21 cellular contexts compared by ENCODE assay signal in genomic region chr1:228349701-228350171, GRCh38. TPM values are rescaled to one million over a fixed set of nuclear protein-coding genes. Genes with fewer than 3 reads are reported as not detected.
DNase-seq lines count a peak whose midpoint lies in the region; ATAC-seq, FAIRE-seq and TF ChIP-seq lines count a peak whose summit lies in the region.
"Had no signal": no experiment of that assay in that cellular context is flagged by ENCODE, and none has a peak within 500 bp of the region (broad histone marks: within the 10 kb centered on the region; RNA-seq: fewer than 3 reads in every experiment).

No MANE protein-coding gene starts in this region.

- no peaks in the 10 kb centered on the region for H4K20me1 ChIP-seq in HepG2 (ENCODE audit: insufficient read depth, low read length)
- no peaks in the 10 kb centered on the region for H4K20me1 ChIP-seq in osteoblast (ENCODE audit: insufficient read depth, low read length)

- no peak overlapping the region for H3K4me3 ChIP-seq in right lobe of liver
- no peak overlapping the region for H3K4me3 ChIP-seq in HepG2 (replicated peaks in 1 of 3; ENCODE audit: insufficient read depth in 1 of 3, low read depth in 2 of 3, low read length in 3 of 3)
- H3K4me3 ChIP-seq in osteoblast (ENCODE audit: insufficient read depth, low read length), result no peak overlapping the region
- H3K4me3 ChIP-seq: breast epithelium, stomach, upper lobe of left lung had no signal

- no peak for FAIRE-seq in HepG2 (lab: Jason Lieb, UNC)
- FAIRE-seq: endometrium, GM12892 had no signal

- H2AFZ ChIP-seq in HepG2 (ENCODE audit: low read length) (no peak overlapping the region), osteoblast (ENCODE audit: low read length) (no peak overlapping the region)

- no peaks in the 10 kb centered on the region for H3K4me1 ChIP-seq in right lobe of liver
- H3K4me1 ChIP-seq in HepG2 (ENCODE audit: insufficient read depth, low read length), result no peaks in the 10 kb centered on the region
- no peaks in the 10 kb centered on the region for H3K4me1 ChIP-seq in osteoblast (ENCODE audit: insufficient read depth, low read length)
- H3K4me1 ChIP-seq: breast epithelium, stomach, upper lobe of left lung had no signal

- DNase-seq in right lobe of liver (peak; percentile 13 to 49 (median 42)), HepG2 (ENCODE audit: low spot score) (no peak), left cardiac atrium (peak; percentile 15), osteoblast (ENCODE audit: insufficient read length, low spot score, missing footprints) (peak; percentile 65), NCI-H526 treated with DMSO at 0.1 percent for 48 hours (lab: John Stamatoyannopoulos, UW) (no peak), cerebellar cortex (ENCODE audit: low spot score) (no peak), germinal center (ENCODE audit: low spot score) (no peak)
- DNase-seq: activated CD4-positive, alpha-beta T cell treated with anti-CD3 and anti-CD28 coated beads for 48 hours; activated CD8-positive, alpha-beta memory T cell treated with anti-CD3 and anti-CD28 coated beads, Interleukin-2, amount 50 U/mL, for 48 hours; C1 segment of cervical spinal cord; KG1; NCI-H187; NCI-H748 treated with DMSO at 0.1 percent for 48 hours; stimulated activated CD4-positive, alpha-beta T cell treated with anti-CD3 and anti-CD28 coated beads, Interleukin-12 subunit alpha, Interleukin-12 subunit beta, amount 100 ng/mL, for 4 hours; stomach had no signal

- H3K27me3 ChIP-seq in right lobe of liver (no peaks in the 10 kb centered on the region), HepG2 (ENCODE audit: control insufficient read depth in 1 of 2, insufficient read depth in 2 of 2, low read length in 2 of 2) (peaks cover 5 to 49% of the 10 kb centered on the region in 2 experiments; a peak in 4 of 5 replicates), osteoblast (ENCODE audit: insufficient read depth, low read length) (no peaks in the 10 kb centered on the region)
- H3K27me3 ChIP-seq: breast epithelium, stomach, upper lobe of left lung had no signal

- CTCF ChIA-PET in HepG2 (lab: Yijun Ruan, JAX; ENCODE audit: low intra/inter-chr PET ratio, low total read pairs), result no interaction called here

- 77% methylated on average over 5 of the region's 15 CpGs for WGBS in right lobe of liver (ENCODE audit: insufficient coverage, low coverage, low lambda C conversion rate, missing lambda C conversion rate)
- no CpG with 5 or more reads among the region's 15 CpGs for WGBS in HepG2 (ENCODE audit: low lambda C conversion rate)

- no peak overlapping the region for H3K9ac ChIP-seq in HepG2 (ENCODE audit: insufficient read depth, low read depth, low read length)

- TF ChIP-seq POLR2A in right lobe of liver (IDR thresholded peaks at IDR 0.05), result no peak
- no peak for TF ChIP-seq POLR2A in HepG2 (IDR thresholded peaks at IDR 0.05; ENCODE audit: insufficient read depth in 1 of 2, low read depth in 2 of 2, low read length in 2 of 2)

- TF ChIP-seq CTCF in right lobe of liver (IDR thresholded peaks at IDR 0.05), result no peak
- no peak for TF ChIP-seq CTCF in HepG2 (CRISPR knock-in tag; IDR thresholded peaks at IDR 0.05)
- TF ChIP-seq CTCF in osteoblast (IDR thresholded peaks at IDR 0.05; ENCODE audit: extremely low read depth, low read depth, low read length), result no peak

- intact Hi-C loops in right lobe of liver (cut with DNase I), result no loop called here
- intact Hi-C loops in HepG2 (cut with micrococcal nuclease; ENCODE audit: unreplicated experiment), result no loop called here
- intact Hi-C loops in left cardiac atrium (cut with DNase I), result no loop called here

- BruUV-seq in HepG2 (replicated peaks; lab: Mats Ljungman, UMichigan), result no TSS peak

- no peaks in the 10 kb centered on the region for H3K9me3 ChIP-seq in right lobe of liver
- no peaks in the 10 kb centered on the region for H3K9me3 ChIP-seq in HepG2 (ENCODE audit: low read length)
- no peaks in the 10 kb centered on the region for H3K9me3 ChIP-seq in osteoblast (ENCODE audit: low read depth, low read length)
- H3K9me3 ChIP-seq: breast epithelium, upper lobe of left lung had no signal

- H3K27ac ChIP-seq in right lobe of liver (no peak overlapping the region), HepG2 (ENCODE audit: extremely low read length, insufficient read depth, low read length) (no peak overlapping the region), osteoblast (ENCODE audit: low read depth, low read length) (no peak overlapping the region)
- H3K27ac ChIP-seq: breast epithelium, stomach, upper lobe of left lung had no signal

- H3K79me2 ChIP-seq in HepG2 (ENCODE audit: insufficient read depth, low read length) (no peaks in the 10 kb centered on the region), osteoblast (ENCODE audit: insufficient read depth, low read length) (no peaks in the 10 kb centered on the region)

- H3K36me3 ChIP-seq in right lobe of liver (no peaks in the 10 kb centered on the region), HepG2 (replicated peaks in 1 of 2; ENCODE audit: control insufficient read depth in 1 of 2, insufficient read depth in 2 of 2, low read length in 2 of 2) (no peaks in the 10 kb centered on the region), osteoblast (ENCODE audit: insufficient read depth, low read length) (no peaks in the 10 kb centered on the region)
- H3K36me3 ChIP-seq: breast epithelium, stomach had no signal

- ATAC-seq in right lobe of liver, result no peak
- no peak for ATAC-seq in HepG2
- no peak for ATAC-seq in left cardiac atrium
- ATAC-seq in HG02678 (IDR thresholded peaks at IDR 0.05; ENCODE audit: unreplicated experiment), result no peak
- ATAC-seq: T-cell had no signal

- POLR2A ChIA-PET in HepG2 (lab: Yijun Ruan, JAX), result no interaction called here

- no peak for TF ChIP-seq RAD21 in HepG2 (CRISPR knock-in tag; IDR thresholded peaks at IDR 0.05)

- TF ChIP-seq EP300 in HepG2 (IDR thresholded peaks at IDR 0.05; ENCODE audit: low read depth in 2 of 2, low read length in 2 of 2) (no peak), HepG2 (CRISPR knock-in tag; IDR thresholded peaks at IDR 0.05; ENCODE audit: borderline replicate concordance) (no peak)

- in situ Hi-C loops in HepG2 (cut with HindIII; ENCODE audit: extremely low pct_ligation_motif_present, low pct_unique_long_range_greater_than_20kb), result no loop called here

- no peak overlapping the region for H3K4me2 ChIP-seq in HepG2 (ENCODE audit: low read depth, low read length)
- H3K4me2 ChIP-seq in osteoblast (ENCODE audit: insufficient read depth, low read length), result no peak overlapping the region

TF ChIP-seq in HepG2, 621 proteins besides CTCF, POLR2A, EP300 and RAD21 (continues in another document):
- TF ChIP-seq ZNF775 (CRISPR knock-in tag; IDR thresholded peaks at IDR 0.05; ENCODE audit: borderline replicate concordance) (no peak), LCORL (IDR thresholded peaks at IDR 0.05) (no peak), LCORL (CRISPR knock-in tag; IDR thresholded peaks at IDR 0.05) (no peak), MLLT10 (CRISPR knock-in tag; IDR thresholded peaks at IDR 0.05) (no peak), ZBTB33 (CRISPR knock-in tag; IDR thresholded peaks at IDR 0.05) (no peak), KLF12 (CRISPR knock-in tag; IDR thresholded peaks at IDR 0.05; ENCODE audit: borderline replicate concordance) (no peak), AHR (CRISPR knock-in tag; IDR thresholded peaks at IDR 0.05) (no peak)

RNA-seq across cellular contexts. Expression of gene TRIM11, which starts 56.9 kb away (rescaled TPM):
- total RNA-seq in right lobe of liver (1 to 10 TPM; 5.2 to 8.3 (median 7.1) TPM), HepG2 (2016; rRNA removed; fragmentation: Illumina TruSeq; extraction: Trizol) (9.7 and 16.1 TPM in 2 replicates), left cardiac atrium (1 to 10 TPM; 9.0 to 9.5 TPM), osteoblast (22.1 and 25.7 TPM in 2 replicates)
- 8.8 and 9.6 TPM in 2 replicates for total RNA-seq in HepG2 (2016; cell fraction: cytosol; rRNA removed; fragmentation: Illumina TruSeq; extraction: Trizol; ENCODE audit: low read depth)
- 10.0 and 15.4 TPM in 2 replicates for total RNA-seq in HepG2 (2016; cell fraction: insoluble cytoplasmic fraction; rRNA removed; fragmentation: Illumina TruSeq; extraction: Trizol)
- total RNA-seq in HepG2 (2016; cell fraction: membrane; rRNA removed; fragmentation: Illumina TruSeq; extraction: Trizol), result 12.1 and 13.4 TPM in 2 replicates
- 16.6 and 19.2 TPM in 2 replicates for total RNA-seq in HepG2 (2016; cell fraction: nucleus; rRNA removed; fragmentation: Illumina TruSeq; extraction: Trizol)
- 6.3 and 8.8 TPM in 2 replicates for polyA plus RNA-seq in HepG2 (2011; rRNA removed)
- 4.7 and 6.1 TPM in 2 replicates for polyA plus RNA-seq in HepG2 (2011; cell fraction: cytosol; rRNA removed)
- 33.2 and 33.5 TPM in 2 replicates for polyA plus RNA-seq in HepG2 (2011; cell fraction: nucleus; rRNA removed)
- 7.8 and 13.4 TPM in 2 replicates for polyA plus RNA-seq in HepG2 (2012)
- polyA plus RNA-seq in HepG2 (2016; cell fraction: cytosol; fragmentation: Illumina TruSeq; extraction: Trizol; ENCODE audit: low read depth), result 1.3 and 1.5 TPM in 2 replicates
- polyA plus RNA-seq in HepG2 (2016; cell fraction: insoluble cytoplasmic fraction; fragmentation: Illumina TruSeq; extraction: Trizol; ENCODE audit: low read depth), result 9.6 and 11.4 TPM in 2 replicates
- 2.2 and 2.7 TPM in 2 replicates for polyA plus RNA-seq in HepG2 (2016; cell fraction: membrane; fragmentation: Illumina TruSeq; extraction: Trizol; ENCODE audit: low read depth)
- polyA plus RNA-seq in HepG2 (2016; cell fraction: nucleus; fragmentation: Illumina TruSeq; extraction: Trizol; ENCODE audit: insufficient read depth, low read depth), result 33.8 and 38.7 TPM in 2 replicates
- 19.6 and 39.2 TPM in 2 replicates for polyA minus RNA-seq in HepG2 (2011; rRNA and poly(A)+ RNA removed; ENCODE audit: low replicate concordance)
- polyA minus RNA-seq in HepG2 (2011; cell fraction: cytosol; rRNA and poly(A)+ RNA removed), result 6.6 and 7.0 TPM in 2 replicates
- 17.0 and 20.8 TPM in 2 replicates for polyA minus RNA-seq in HepG2 (2011; cell fraction: nucleus; rRNA and poly(A)+ RNA removed)

Comparison
In these comparisons a context has a peak if more than half of its experiments do, and no peak if none do; other contexts are left out.
1. DNase-seq: peak in right lobe of liver (3 of 3), left cardiac atrium (single experiment) and osteoblast (single experiment); none in HepG2 (single experiment), NCI-H526 treated with DMSO at 0.1 percent for 48 hours (single experiment), cerebellar cortex (single experiment) and germinal center (single experiment).